20 cellular contexts compared by ENCODE assay signal in the genomic region with DNA sequence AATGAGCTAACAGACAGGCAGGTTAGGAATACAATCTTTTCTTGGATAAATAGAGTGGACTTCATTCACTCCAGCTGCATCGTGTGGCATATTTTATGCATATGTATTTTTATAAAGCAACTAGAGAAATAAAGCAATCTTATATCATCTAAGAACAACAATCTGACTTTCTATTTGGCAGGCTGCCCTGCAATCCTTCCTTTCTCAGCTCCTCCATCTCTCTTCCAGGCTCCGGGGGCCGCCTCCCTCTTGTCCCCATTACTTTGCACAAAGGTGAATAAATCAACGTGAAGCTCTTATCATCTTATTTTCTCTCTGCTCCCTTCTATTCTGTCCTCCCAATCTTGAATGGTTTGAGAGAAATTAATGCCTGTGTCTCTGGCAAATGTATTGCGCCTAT.
"Had no signal": no experiment of that assay in that cellular context is flagged by ENCODE, and none has a peak within 500 bp of the region (broad histone marks: within the 10 kb centered on the region; RNA-seq: fewer than 3 reads in every experiment).

No MANE protein-coding gene starts in this region.

- H3K36me3 Mint-ChIP-seq: IgD-negative memory B cell had no signal

- FAIRE-seq: K562, RCC 7860 had no signal

- H3K4me3 Mint-ChIP-seq: IgD-negative memory B cell had no signal

- H3K27ac Mint-ChIP-seq: IgD-negative memory B cell had no signal

- H3K4me1 Mint-ChIP-seq: IgD-negative memory B cell had no signal

- H3K27me3 Mint-ChIP-seq: IgD-negative memory B cell had no signal

- DNase-seq: Kasumi-1, MM.1S, NCI-H1092 treated with DMSO at 0.1 percent for 48 hours, NCI-H1436, NCI-H187, NCI-H2029, NCI-H2081 treated with DMSO at 0.1 percent for 48 hours, NCI-H2171, NCI-H226, NCI-H446, NCI-H510A, NCI-H524 treated with DMSO at 0.1 percent for 48 hours, NCI-H69, NCI-H774, Right ventricle myocardium superior, RPMI8226, SIG-M5 had no signal
